ENCODE assay signal across 9 cellular contexts in the genomic region with DNA sequence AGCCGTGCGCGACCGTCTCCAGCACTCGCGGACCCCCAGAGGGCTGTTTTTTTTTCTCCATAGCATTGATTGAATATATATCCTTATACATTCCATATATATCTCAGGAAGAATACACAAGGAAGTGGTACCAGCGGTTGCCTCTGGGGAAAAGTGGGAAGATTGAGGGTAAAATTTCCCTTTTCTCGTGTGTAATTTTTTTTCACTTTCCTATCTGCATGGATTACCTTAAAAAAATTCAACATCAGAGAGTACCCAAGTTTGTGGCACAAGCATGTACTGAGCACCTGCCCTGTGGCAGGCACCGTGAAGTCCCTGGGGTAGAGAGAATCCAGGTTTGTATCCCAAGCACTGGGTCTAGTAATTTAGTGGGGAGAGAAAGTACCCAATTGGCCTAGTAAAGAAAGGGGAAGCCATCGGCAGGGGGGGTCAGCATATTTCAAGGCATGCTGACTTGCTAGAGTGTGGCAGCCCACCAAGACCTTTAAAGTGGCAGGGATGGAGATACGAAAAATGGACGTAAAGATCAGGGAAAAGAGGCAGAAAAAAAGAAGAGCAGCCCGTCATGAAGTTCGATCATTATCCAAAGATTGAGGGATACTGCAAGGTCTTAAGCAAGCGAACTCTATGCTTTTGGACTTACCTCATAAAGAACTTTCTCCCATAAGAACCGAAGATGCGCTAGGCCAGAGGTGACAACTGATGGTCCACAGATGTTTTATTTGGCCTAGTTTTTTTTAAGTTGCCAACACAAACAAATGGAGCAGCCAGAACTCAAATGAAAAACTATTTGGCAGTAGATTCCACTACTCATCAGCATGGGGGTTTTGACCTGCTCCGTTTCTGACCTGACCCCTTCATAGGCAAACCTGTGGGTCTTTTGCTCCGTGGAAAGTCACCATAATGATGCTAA. TPM values are rescaled to one million over a fixed set of nuclear protein-coding genes. Genes with fewer than 3 reads are reported as not detected.
DNase-seq lines count a peak whose midpoint lies in the region; ATAC-seq and TF ChIP-seq lines count a peak whose summit lies in the region.
"Had no signal": no experiment of that assay in that cellular context is flagged by ENCODE, and none has a peak within 500 bp of the region (broad histone marks: within the 10 kb centered on the region; RNA-seq: fewer than 3 reads in every experiment).

No MANE protein-coding gene starts in this region.

- DNase-seq in RWPE2 (ENCODE audit: low spot score) (no peak), epithelial cell of proximal tubule (ENCODE audit: low read depth) (no peak), mesenteric fat pad (ENCODE audit: low spot score) (no peak), NCI-H2029 treated with DMSO at 0.1 percent for 48 hours (lab: John Stamatoyannopoulos, UW) (no peak)
- DNase-seq: GOT3 had no signal

- H3K27me3 ChIP-seq in RWPE2 (ENCODE audit: insufficient read depth, poor library complexity, severe bottlenecking) = no peaks in the 10 kb centered on the region
- H3K27me3 ChIP-seq in parathyroid adenoma (ENCODE audit: control insufficient read depth, insufficient read depth, low read length) = no peaks in the 10 kb centered on the region

- TF ChIP-seq CTCF in RWPE2 (IDR thresholded peaks at IDR 0.05; ENCODE audit: poor library complexity, severe bottlenecking) = no peak
- TF ChIP-seq CTCF in epithelial cell of proximal tubule (conservative IDR thresholded peaks at IDR 0.05; ENCODE audit: low read depth, low read length) = no peak
- no peak for TF ChIP-seq CTCF in parathyroid adenoma (IDR thresholded peaks at IDR 0.05)

- H3K27ac ChIP-seq in RWPE2 (ENCODE audit: poor library complexity, severe bottlenecking) = peak overlapping the region; percentile 92
- no peak overlapping the region for H3K27ac ChIP-seq in parathyroid adenoma

- H3K36me3 ChIP-seq in RWPE2 (ENCODE audit: low read depth) (peaks cover 30% of the 10 kb centered on the region), parathyroid adenoma (ENCODE audit: control insufficient read depth, insufficient read depth, low read length) (no peaks in the 10 kb centered on the region)

- no peak for ATAC-seq in RWPE2 (ENCODE audit: low read depth)
- ATAC-seq in HG02973 (IDR thresholded peaks at IDR 0.05; ENCODE audit: unreplicated experiment) = no peak
- ATAC-seq in HG02623 (IDR thresholded peaks at IDR 0.05; ENCODE audit: unreplicated experiment) = no peak

- H3K9me3 ChIP-seq in RWPE2 (ENCODE audit: severe bottlenecking) = no peaks in the 10 kb centered on the region
- no peaks in the 10 kb centered on the region for H3K9me3 ChIP-seq in parathyroid adenoma (ENCODE audit: control insufficient read depth, low read length)

- peak overlapping the region; percentile 93 for H2AFZ ChIP-seq in parathyroid adenoma

- H3K4me2 ChIP-seq in parathyroid adenoma (ENCODE audit: low read length) = peak overlapping the region; percentile 67

- peak overlapping the region; percentile 74 for H3K4me3 ChIP-seq in GM08714 (ENCODE audit: low read length)
- H3K4me3 ChIP-seq in RWPE2 (ENCODE audit: severe bottlenecking) = peak overlapping the region; percentile 48
- peak overlapping the region; percentile 69 for H3K4me3 ChIP-seq in epithelial cell of proximal tubule (ENCODE audit: low read depth, low read length)
- no peak overlapping the region for H3K4me3 ChIP-seq in parathyroid adenoma (ENCODE audit: low read depth, low read length)

- H3K4me1 ChIP-seq in RWPE2 (ENCODE audit: insufficient read depth, poor library complexity, severe bottlenecking) (peaks cover 18% of the 10 kb centered on the region), parathyroid adenoma (no peaks in the 10 kb centered on the region)

- H3K79me2 ChIP-seq in parathyroid adenoma = no peaks in the 10 kb centered on the region

- H3K9ac ChIP-seq in parathyroid adenoma = no peak overlapping the region

RNA-seq across cellular contexts. Expression of a gene that starts 1.5 kb away (rescaled TPM):
- total RNA-seq in epithelial cell of proximal tubule (376 and 475 TPM in 2 replicates), mesenteric fat pad (88.1 TPM)

RNA-seq across cellular contexts. Expression of a gene that starts 36.9 kb away (rescaled TPM):
- 12.5 and 19.5 TPM in 2 replicates for total RNA-seq in epithelial cell of proximal tubule
- total RNA-seq in mesenteric fat pad = 37.4 TPM
